In genomic region chr1:44696789-44697188, GRCh38 we compare ENCODE assay signal across 13 cellular contexts. TPM values are rescaled to one million over a fixed set of nuclear protein-coding genes. Genes with fewer than 3 reads are reported as not detected.
DNase-seq lines count a peak whose midpoint lies in the region; ATAC-seq, FAIRE-seq and TF ChIP-seq lines count a peak whose summit lies in the region.
"Had no signal": no experiment of that assay in that cellular context is flagged by ENCODE, and none has a peak within 500 bp of the region (broad histone marks: within the 10 kb centered on the region; RNA-seq: fewer than 3 reads in every experiment).

No MANE protein-coding gene starts in this region.

- no peaks in the 10 kb centered on the region for H3K27me3 Mint-ChIP-seq in memory B cell

- TF ChIP-seq POLR2A in GM12892 (IDR thresholded peaks at IDR 0.05; ENCODE audit: low read depth, low read length) (0 out of 2 replicates have a peak, but pooled peaks have one; percentile 21), stomach (IDR thresholded peaks at IDR 0.05) (no peak), uterus (IDR thresholded peaks at IDR 0.05) (no peak)

- intact Hi-C loops in stomach (cut with DNase I; ENCODE audit: low total_unique reads), result no loop called here
- intact Hi-C loops in uterus (cut with DNase I; ENCODE audit: low total_unique reads), result no loop called here

- TF ChIP-seq EP300 in stomach (IDR thresholded peaks at IDR 0.05), result no peak

- H3K9me3 ChIP-seq in stomach, result no peaks in the 10 kb centered on the region
- no peaks in the 10 kb centered on the region for H3K9me3 ChIP-seq in uterus

- no peaks in the 10 kb centered on the region for H3K9me3 Mint-ChIP-seq in memory B cell

- peak overlapping the region; percentile 74 for H3K27ac Mint-ChIP-seq in memory B cell

- WGBS in stomach, 5 donors, result 66 to 77% (median 68%) methylated on average over 4 to 5 of the region's 5 CpGs

- no peak for DNase-seq in GM12892 (ENCODE audit: insufficient read length)
- peak; percentile 88 to 92 for DNase-seq in Kasumi-1 (lab: John Stamatoyannopoulos, UW)
- DNase-seq in activated T-cell treated with anti-CD3 and anti-CD28 coated beads, Interleukin-2, amount 50 U/mL, for 1 hour, result peak; percentile 32
- DNase-seq in memory B cell (ENCODE audit: low spot score in 2 of 2), result no peak
- DNase-seq in stomach, result no peak
- no peak for DNase-seq in NCI-H748 treated with DMSO at 0.1 percent for 48 hours (lab: John Stamatoyannopoulos, UW)
- DNase-seq in uterus, result no peak
- DNase-seq: KG1 had no signal

- ATAC-seq in memory B cell (ENCODE audit: low read depth) (peak; percentile 80), HG02981 (IDR thresholded peaks at IDR 0.05; ENCODE audit: unreplicated experiment) (no peak)
- ATAC-seq: SK-N-SH treated with all-trans-retinoic acid at 6 μM for 48 hours had no signal

- H3K4me3 Mint-ChIP-seq in memory B cell, result peak overlapping the region; percentile 68

- no peaks in the 10 kb centered on the region for H3K36me3 Mint-ChIP-seq in memory B cell

- no peak overlapping the region for H3K4me3 ChIP-seq in stomach
- H3K4me3 ChIP-seq in uterus, result no peak overlapping the region

- H3K27me3 ChIP-seq in stomach, result no peaks in the 10 kb centered on the region
- no peaks in the 10 kb centered on the region for H3K27me3 ChIP-seq in uterus

- H3K36me3 ChIP-seq in stomach (no peaks in the 10 kb centered on the region), uterus (no peaks in the 10 kb centered on the region)

- FAIRE-seq in GM12892 (lab: Jason Lieb, UNC), result no peak

- no peak for TF ChIP-seq CTCF in stomach (IDR thresholded peaks at IDR 0.05)
- TF ChIP-seq CTCF in uterus (IDR thresholded peaks at IDR 0.05), result no peak

- H3K4me1 Mint-ChIP-seq in memory B cell, result peaks cover 35% of the 10 kb centered on the region

- H3K4me1 ChIP-seq in stomach, result no peaks in the 10 kb centered on the region
- no peaks in the 10 kb centered on the region for H3K4me1 ChIP-seq in uterus

- H3K27ac ChIP-seq in stomach (no peak overlapping the region), uterus (no peak overlapping the region)

RNA-seq across cellular contexts. Expression of gene ARMH1, which starts 22.3 kb away (rescaled TPM):
- polyA plus RNA-seq in GM12892 (2012; ENCODE audit: missing spikeins), result 4.3 TPM
- total RNA-seq in stomach (1 to 10 TPM in 2 of 5 donors, not detected in 3; 3.3 to 3.7 TPM), uterus (1 to 10 TPM in 3 of 4 donors, not detected in 1; 2.7 to 7.7 (median 5.2) TPM)
- polyA plus RNA-seq in stomach, result 1 to 10 TPM; 4.4 to 8.6 (median 5.7) TPM
- total RNA-seq: bronchial epithelial cell, glomerular endothelial cell had no signal

RNA-seq across cellular contexts. Expression of gene TMEM53, which starts 22.5 kb away (rescaled TPM):
- 9.0 TPM for polyA plus RNA-seq in GM12892 (2012; ENCODE audit: missing spikeins)
- total RNA-seq in stomach (10 to 100 TPM in 1 of 5 donors, 1 to 10 TPM in 4; 2.4 to 22.8 (median 4.9) TPM), uterus (1 to 10 TPM in 3 of 4 donors, not detected in 1; 1.5 to 5.4 (median 3.8) TPM)
- polyA plus RNA-seq in stomach, result 1 to 10 TPM; 6.9 to 9.4 (median 7.3) TPM

RNA-seq across cellular contexts. Expression of gene RNU5D-1, which starts 34.2 kb away (rescaled TPM):
- polyA plus RNA-seq in GM12892 (2012; ENCODE audit: missing spikeins), result not detected
- total RNA-seq in stomach (not detected), uterus (not detected)
- not detected for polyA plus RNA-seq in stomach
- total RNA-seq: bronchial epithelial cell, glomerular endothelial cell had no signal
- polyA plus RNA-seq: neural cell had no signal

RNA-seq across cellular contexts. Expression of gene KIF2C, which starts 42.8 kb away (rescaled TPM):
- 26.4 TPM for polyA plus RNA-seq in GM12892 (2012; ENCODE audit: missing spikeins)
- 10 to 100 TPM in 3 of 5 donors, 1 to 10 TPM in 2; 2.3 to 34.8 (median 10.4) TPM for total RNA-seq in stomach
- 1 to 10 TPM; 1.4 to 6.5 (median 1.9) TPM for polyA plus RNA-seq in stomach
- 10 to 100 TPM in 1 of 4 donors, under 1 TPM in 1, not detected in 2; 0.64 to 15.1 TPM for total RNA-seq in uterus

Comparison
In these comparisons a context has a peak if more than half of its experiments do, and no peak if none do; other contexts are left out.
1. DNase-seq: peak in Kasumi-1 (2 of 2) and activated T-cell treated with anti-CD3 and anti-CD28 coated beads, Interleukin-2, amount 50 U/mL, for 1 hour (single experiment); none in GM12892 (single experiment), memory B cell (0 of 2), stomach (single experiment), NCI-H748 treated with DMSO at 0.1 percent for 48 hours (single experiment) and uterus (0 of 2).